ENCODE assay signal across 19 cellular contexts in genomic region chr18:3148930-3149535, GRCh38.
A peak's percentile ranks its signal among the peaks of the same experiment; 100 is the strongest.
DNase-seq lines count a peak whose midpoint lies in the region; FAIRE-seq and TF ChIP-seq lines count a peak whose summit lies in the region.
"Had no signal": no experiment of that assay in that cellular context is flagged by ENCODE, and none has a peak within 500 bp of the region (broad histone marks: within the 10 kb centered on the region; RNA-seq: fewer than 3 reads in every experiment).

No MANE protein-coding gene starts in this region.

- H3K27ac Mint-ChIP-seq in activated CD4-positive, alpha-beta memory T cell treated with anti-CD3 and anti-CD28 coated beads for 36 hours, result no peak overlapping the region

- H3K36me3 ChIP-seq in bronchial epithelial cell (ENCODE audit: control insufficient read depth, insufficient read depth, low read length), result no peaks in the 10 kb centered on the region
- peaks cover 0 to 5% (median 0%) of the 10 kb centered on the region in 4 donors for H3K36me3 ChIP-seq in sigmoid colon
- H3K36me3 ChIP-seq: Peyer's patch, upper lobe of right lung had no signal

- intact Hi-C loops in sigmoid colon (cut with DNase I), result loop anchor here (10.0 kb wide), 1 partner anchor 326 kb away; no protein-coding TSS in a partner anchor
- intact Hi-C loops in activated CD4-positive, alpha-beta memory T cell treated with anti-CD3 and anti-CD28 coated beads for 36 hours (cut with micrococcal nuclease), result no loop called here

- no peak for TF ChIP-seq EP300 in sigmoid colon (IDR thresholded peaks at IDR 0.05)

- 47 to 70% methylated on average over 4 of the region's 4 CpGs for WGBS in sigmoid colon, 2 donors

- no peak overlapping the region for H3K4me3 Mint-ChIP-seq in activated CD4-positive, alpha-beta memory T cell treated with anti-CD3 and anti-CD28 coated beads for 36 hours

- H3K27me3 ChIP-seq in bronchial epithelial cell (ENCODE audit: control insufficient read depth, insufficient read depth, low read length) (peaks cover 1% of the 10 kb centered on the region), sigmoid colon (no peaks in the 10 kb centered on the region)
- H3K27me3 ChIP-seq: Peyer's patch, upper lobe of right lung had no signal

- H3K4me1 ChIP-seq in sigmoid colon, result no peaks in the 10 kb centered on the region
- H3K4me1 ChIP-seq: upper lobe of right lung had no signal

- no peak overlapping the region for H3K27ac ChIP-seq in sigmoid colon
- H3K27ac ChIP-seq: Peyer's patch, upper lobe of right lung had no signal

- FAIRE-seq in bronchial epithelial cell (lab: Jason Lieb, UNC), result peak; percentile 13
- FAIRE-seq: endometrium had no signal

- peaks cover 6% of the 10 kb centered on the region for H3K4me1 Mint-ChIP-seq in activated CD4-positive, alpha-beta memory T cell treated with anti-CD3 and anti-CD28 coated beads for 36 hours (ENCODE audit: low read depth)

- H3K36me3 Mint-ChIP-seq in activated CD4-positive, alpha-beta memory T cell treated with anti-CD3 and anti-CD28 coated beads for 36 hours, result no peaks in the 10 kb centered on the region

- TF ChIP-seq POLR2A in NB4 (IDR thresholded peaks at IDR 0.05; ENCODE audit: extremely low read depth, insufficient read length) (no peak), sigmoid colon (IDR thresholded peaks at IDR 0.05) (no peak)

- H3K27me3 Mint-ChIP-seq in activated CD4-positive, alpha-beta memory T cell treated with anti-CD3 and anti-CD28 coated beads for 36 hours, result no peaks in the 10 kb centered on the region

- H3K4me3 ChIP-seq in NB4 (ENCODE audit: low read depth, low read length), result no peak overlapping the region
- no peak overlapping the region for H3K4me3 ChIP-seq in bronchial epithelial cell (ENCODE audit: low read depth, low read length)
- no peak overlapping the region for H3K4me3 ChIP-seq in sigmoid colon
- H3K4me3 ChIP-seq: Peyer's patch, upper lobe of right lung had no signal

- no peaks in the 10 kb centered on the region for H3K9me3 Mint-ChIP-seq in activated CD4-positive, alpha-beta memory T cell treated with anti-CD3 and anti-CD28 coated beads for 36 hours

- POLR2A ChIA-PET in activated CD4-positive, alpha-beta memory T cell treated with anti-CD3 and anti-CD28 coated beads for 36 hours (lab: Charles Lee), result no interaction called here

- H3K9me3 ChIP-seq in sigmoid colon, result no peaks in the 10 kb centered on the region
- H3K9me3 ChIP-seq: Peyer's patch, upper lobe of right lung had no signal

- DNase-seq in NCI-H1436 (lab: John Stamatoyannopoulos, UW) (peak; percentile 3), NCI-H1436 treated with DMSO at 0.1 percent for 48 hours (lab: John Stamatoyannopoulos, UW) (no peak), NB4 (ENCODE audit: low read depth) (peak; percentile 44), bronchial epithelial cell (ENCODE audit: low read depth) (peak; percentile 72), renal cortical epithelial cell (ENCODE audit: low read depth) (peak; percentile 52), sigmoid colon (no peak), germinal center (ENCODE audit: low spot score) (no peak)
- DNase-seq in activated CD4-positive, alpha-beta memory T cell treated with anti-CD3 and anti-CD28 coated beads for 36 hours, result no peak
- DNase-seq: ACHN; activated naive CD4-positive, alpha-beta T cell treated with Interleukin-2 at 50 U/mL for 16 hours; DND-41; GOT3; NCI-H2081 treated with DMSO at 0.1 percent for 48 hours; nucleus accumbens; Peyer's patch; stimulated activated CD4-positive, alpha-beta T cell treated with anti-CD3 and anti-CD28 coated beads, Interleukin-15, amount 100 ng/mL, for 24 hours; T-helper 9 cell; upper lobe of right lung had no signal

- CTCF ChIA-PET in activated CD4-positive, alpha-beta memory T cell treated with anti-CD3 and anti-CD28 coated beads for 36 hours (lab: Charles Lee), result interaction anchor here (0.6 to 1.4 kb wide), 3 partner anchors 20 to 97 kb away, joined by 3 to 5 read pairs (median 3); no protein-coding TSS in a partner anchor

- TF ChIP-seq CTCF in NB4 (IDR thresholded peaks at IDR 0.05; ENCODE audit: low read depth, low read length) (no peak), bronchial epithelial cell (IDR thresholded peaks at IDR 0.05; ENCODE audit: insufficient read depth, low read length, severe bottlenecking) (no peak), sigmoid colon (IDR thresholded peaks at IDR 0.05) (no peak)

Comparison
In these comparisons a context has a peak if more than half of its experiments do, and no peak if none do; other contexts are left out.
1. DNase-seq: peak in NCI-H1436 (single experiment), NB4 (single experiment), bronchial epithelial cell (single experiment) and renal cortical epithelial cell (single experiment); none in NCI-H1436 treated with DMSO at 0.1 percent for 48 hours (single experiment), sigmoid colon (single experiment), activated CD4-positive, alpha-beta memory T cell treated with anti-CD3 and anti-CD28 coated beads for 36 hours (single experiment) and germinal center (single experiment).